Comparison of ENCODE assay signal across 8 cellular contexts in the genomic region with DNA sequence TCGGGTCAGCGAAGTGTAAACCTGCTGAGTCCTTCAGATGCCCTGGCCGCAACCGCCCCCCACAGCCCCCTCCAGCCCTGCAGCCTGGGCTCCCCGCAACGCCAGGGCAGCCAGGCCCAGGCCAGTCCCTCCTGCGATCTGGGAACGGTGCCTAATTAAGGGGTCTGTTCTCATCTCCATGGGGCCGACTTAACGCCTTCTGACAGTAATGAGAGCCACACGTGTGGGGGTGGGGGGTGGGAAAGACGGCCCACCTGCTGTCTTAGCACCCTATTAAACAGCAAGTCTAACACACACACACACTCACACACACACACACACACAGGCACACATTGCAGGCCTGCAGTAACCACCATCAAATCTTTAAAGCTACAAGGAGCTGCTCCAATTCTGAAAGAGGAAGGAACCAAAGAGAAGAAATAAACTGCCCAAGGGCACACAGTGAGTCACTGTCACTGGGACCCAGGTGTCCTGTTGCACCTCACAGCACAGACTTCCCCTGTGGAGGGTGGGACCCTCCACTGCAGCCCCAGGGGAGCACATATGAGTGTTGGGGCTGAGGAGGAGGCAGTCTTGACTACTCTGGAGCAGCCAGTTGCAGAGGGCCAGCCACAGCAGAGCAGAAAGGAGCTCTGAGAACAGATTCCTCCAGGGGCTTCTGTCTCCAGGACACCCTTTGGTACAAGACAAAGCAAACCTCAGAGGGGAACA. TPM values are rescaled to one million over a fixed set of nuclear protein-coding genes. Genes with fewer than 3 reads are reported as not detected.
DNase-seq lines count a peak whose midpoint lies in the region; ATAC-seq and TF ChIP-seq lines count a peak whose summit lies in the region.

No MANE protein-coding gene starts in this region.

- H3K27me3 Mint-ChIP-seq in activated B cell treated with CpG ODN at 0.5 μM for 24 hours = no peaks in the 10 kb centered on the region

- H3K36me3 Mint-ChIP-seq in activated B cell treated with CpG ODN at 0.5 μM for 24 hours (ENCODE audit: low read depth) = no peaks in the 10 kb centered on the region

- H3K4me1 Mint-ChIP-seq in activated B cell treated with CpG ODN at 0.5 μM for 24 hours = peaks cover 95% of the 10 kb centered on the region

- H3K27ac Mint-ChIP-seq in activated B cell treated with CpG ODN at 0.5 μM for 24 hours = peak overlapping the region; percentile 87

- intact Hi-C loops in activated B cell treated with CpG ODN at 0.5 μM for 24 hours (cut with micrococcal nuclease) = loop anchor here (1.0 to 10.0 kb wide), 13 partner anchors 17 to 1051 kb away; partner anchors contain the start of gene ATP13A3

- ATAC-seq in GM19328 (IDR thresholded peaks at IDR 0.05; ENCODE audit: unreplicated experiment) (peak; percentile 33), activated B cell treated with CpG ODN at 0.5 μM for 24 hours (ENCODE audit: low read depth) (peak; percentile 87), left lobe of liver (no peak)

- H3K4me3 Mint-ChIP-seq in activated B cell treated with CpG ODN at 0.5 μM for 24 hours = peak overlapping the region; percentile 75

- H3K9me3 Mint-ChIP-seq in activated B cell treated with CpG ODN at 0.5 μM for 24 hours = no peaks in the 10 kb centered on the region

- CTCF ChIA-PET in activated B cell treated with CpG ODN at 0.5 μM for 24 hours (lab: Charles Lee) = interaction anchor here (0.7 to 3.9 kb wide), 7 partner anchors 28 to 211 kb away, joined by 3 to 43 read pairs (median 5); partner anchors contain the start of gene HES1

- POLR2A ChIA-PET in activated B cell treated with CpG ODN at 0.5 μM for 24 hours (lab: Charles Lee) = interaction anchor here (0.6 to 14.5 kb wide), 30 partner anchors 11 to 1081 kb away, joined by 3 to 465 read pairs (median 5); partner anchors contain the start of gene HES1

- no peak for TF ChIP-seq CTCF in activated B cell treated with CpG ODN at 0.5 μM for 24 hours (IDR thresholded peaks at IDR 0.05)

- DNase-seq in CD1c-positive myeloid dendritic cell (ENCODE audit: extremely low spot score) (peak; percentile 32), M059J (ENCODE audit: low read depth) (peak; percentile 36), activated B cell treated with CpG ODN at 0.5 μM for 24 hours (peak; percentile 75), NCI-H510A (lab: John Stamatoyannopoulos, UW) (no peak), left lobe of liver (ENCODE audit: low spot score) (no peak), GM19238 (ENCODE audit: insufficient read length, low spot score) (no peak), NCI-H1694 treated with DMSO at 0.1 percent for 48 hours (lab: John Stamatoyannopoulos, UW) (no peak)

RNA-seq across cellular contexts. Expression of gene HES1, which starts 31.8 kb away (rescaled TPM):
- 24.7 and 31.4 TPM in 2 replicates for total RNA-seq in M059J (2014; rRNA removed; shearing (Covaris generic))
- total RNA-seq in activated B cell treated with CpG ODN at 0.5 μM for 24 hours (5.0 and 5.9 TPM in 2 replicates), left lobe of liver (21.3 TPM)

Comparison
In these comparisons a context has a peak if more than half of its experiments do, and no peak if none do; other contexts are left out.
1. DNase-seq: peak in CD1c-positive myeloid dendritic cell (single experiment), M059J (single experiment) and activated B cell treated with CpG ODN at 0.5 μM for 24 hours (single experiment); none in NCI-H510A (single experiment), left lobe of liver (single experiment), GM19238 (single experiment) and NCI-H1694 treated with DMSO at 0.1 percent for 48 hours (single experiment).